ENCODE assay signal across 11 cellular contexts in genomic region chr7:124996778-124997177, GRCh38.
DNase-seq lines count a peak whose midpoint lies in the region; ATAC-seq and TF ChIP-seq lines count a peak whose summit lies in the region.
"Had no signal": no experiment of that assay in that cellular context is flagged by ENCODE, and none has a peak within 500 bp of the region (broad histone marks: within the 10 kb centered on the region; RNA-seq: fewer than 3 reads in every experiment).

No MANE protein-coding gene starts in this region.

- 85% methylated on average over 4 of the region's 4 CpGs for WGBS in mammary epithelial cell (ENCODE audit: low coverage, missing lambda C conversion rate)

- H3K27me3 Mint-ChIP-seq in MCF 10A (ENCODE audit: insufficient read depth, unreplicated experiment), result no peaks in the 10 kb centered on the region
- no peaks in the 10 kb centered on the region for H3K27me3 Mint-ChIP-seq in stimulated activated memory B cell treated with anti-CD40 and anti-IgM and Interleukin-4, amounts not matched to agents 10 μg/mL and 1 μg/mL and 100 μg/mL, for 72 hours

- no peaks in the 10 kb centered on the region for H4K20me1 ChIP-seq in mammary epithelial cell (ENCODE audit: insufficient read depth, low read length)

- in situ Hi-C loops in mammary epithelial cell (cut with MboI; ENCODE audit: low sequenced_read_pairs in 2 of 2), result no loop called here

- H3K4me3 ChIP-seq in mammary epithelial cell (replicated peaks in 1 of 3; ENCODE audit: insufficient read depth in 1 of 3, low read depth in 2 of 3, low read length in 3 of 3), result no peak overlapping the region
- no peak overlapping the region for H3K4me3 ChIP-seq in RWPE2 (ENCODE audit: severe bottlenecking)

- H3K4me1 Mint-ChIP-seq in MCF 10A (ENCODE audit: insufficient read depth, unreplicated experiment), result peaks cover 5% of the 10 kb centered on the region
- no peaks in the 10 kb centered on the region for H3K4me1 Mint-ChIP-seq in stimulated activated memory B cell treated with anti-CD40 and anti-IgM and Interleukin-4, amounts not matched to agents 10 μg/mL and 1 μg/mL and 100 μg/mL, for 72 hours
- H3K4me1 Mint-ChIP-seq: nephron had no signal

- DNase-seq in MCF 10A (ENCODE audit: unreplicated experiment) (peak; percentile 54), mammary epithelial cell (no peak), RWPE2 (ENCODE audit: low spot score) (no peak), activated gamma-delta T cell treated with Interleukin-2 at 50 U/mL for 16 hours (no peak), NCI-H128 (lab: John Stamatoyannopoulos, UW; ENCODE audit: unreplicated experiment) (no peak), NCI-H187 (lab: John Stamatoyannopoulos, UW) (no peak)
- DNase-seq: hippocampal formation, NCI-H2029 treated with DMSO at 0.1 percent for 48 hours had no signal

- H3K9me3 Mint-ChIP-seq in MCF 10A (ENCODE audit: unreplicated experiment), result no peaks in the 10 kb centered on the region
- peaks cover 8% of the 10 kb centered on the region for H3K9me3 Mint-ChIP-seq in stimulated activated memory B cell treated with anti-CD40 and anti-IgM and Interleukin-4, amounts not matched to agents 10 μg/mL and 1 μg/mL and 100 μg/mL, for 72 hours

- CTCF ChIA-PET in MCF 10A (lab: Yijun Ruan, JAX), result interaction anchor here (0.6 to 1.5 kb wide), 5 partner anchors 42 to 826 kb away, joined by 3 to 5 read pairs (median 3); no protein-coding TSS in a partner anchor
- CTCF ChIA-PET in mammary epithelial cell (lab: Charles Lee; ENCODE audit: low non-redundant PET), result interaction anchor here (0.6 kb wide), 1 partner anchor 896 kb away, joined by 3 read pairs; no protein-coding TSS in a partner anchor

- H3K4me2 ChIP-seq in mammary epithelial cell (ENCODE audit: insufficient read depth, low read depth, low read length), result no peak overlapping the region

- H3K4me1 ChIP-seq in mammary epithelial cell (ENCODE audit: insufficient read depth, low read length) (no peaks in the 10 kb centered on the region), RWPE2 (ENCODE audit: insufficient read depth, poor library complexity, severe bottlenecking) (peaks cover 10% of the 10 kb centered on the region)

- BruUV-seq in MCF 10A (replicated peaks; lab: Mats Ljungman, UMichigan), result no TSS peak
- BruUV-seq in mammary epithelial cell (replicated peaks; lab: Mats Ljungman, UMichigan), result no TSS peak

- H3K4me3 Mint-ChIP-seq in MCF 10A (ENCODE audit: unreplicated experiment), result no peak overlapping the region
- no peak overlapping the region for H3K4me3 Mint-ChIP-seq in stimulated activated memory B cell treated with anti-CD40 and anti-IgM and Interleukin-4, amounts not matched to agents 10 μg/mL and 1 μg/mL and 100 μg/mL, for 72 hours
- H3K4me3 Mint-ChIP-seq: nephron had no signal

- H2AFZ ChIP-seq in mammary epithelial cell (ENCODE audit: low read depth, low read length), result no peak overlapping the region

- no peaks in the 10 kb centered on the region for H3K9me3 ChIP-seq in mammary epithelial cell (replicated peaks; ENCODE audit: insufficient read depth, low read length)
- H3K9me3 ChIP-seq in RWPE2 (ENCODE audit: severe bottlenecking), result no peaks in the 10 kb centered on the region

- no peak for TF ChIP-seq CTCF in MCF 10A (IDR thresholded peaks at IDR 0.05; ENCODE audit: unreplicated experiment)
- TF ChIP-seq CTCF in mammary epithelial cell (conservative IDR thresholded peaks at IDR 0.05 in 1 of 2, IDR thresholded peaks at IDR 0.05 in 1 of 2; ENCODE audit: extremely low read depth in 1 of 2, insufficient read depth in 1 of 2, low read depth in 1 of 2, low read length in 2 of 2), result peak in 1 of 2 donors; percentile 4
- TF ChIP-seq CTCF in RWPE2 (IDR thresholded peaks at IDR 0.05; ENCODE audit: poor library complexity, severe bottlenecking), result peak; percentile 29

- no peak overlapping the region for H3K27ac Mint-ChIP-seq in MCF 10A (ENCODE audit: low read depth, unreplicated experiment)
- no peak overlapping the region for H3K27ac Mint-ChIP-seq in stimulated activated memory B cell treated with anti-CD40 and anti-IgM and Interleukin-4, amounts not matched to agents 10 μg/mL and 1 μg/mL and 100 μg/mL, for 72 hours
- H3K27ac Mint-ChIP-seq: nephron had no signal

- H3K27me3 ChIP-seq in mammary epithelial cell (ENCODE audit: insufficient read depth, low read length), result no peaks in the 10 kb centered on the region
- no peaks in the 10 kb centered on the region for H3K27me3 ChIP-seq in RWPE2 (ENCODE audit: insufficient read depth, poor library complexity, severe bottlenecking)

- ATAC-seq in HG02981 (IDR thresholded peaks at IDR 0.05; ENCODE audit: unreplicated experiment) (peak; percentile 60), RWPE2 (ENCODE audit: low read depth) (peak; percentile 38; the same call in 1 of the 3 replicates)
- peak; percentile 89 for ATAC-seq in stimulated activated memory B cell treated with anti-CD40 and anti-IgM and Interleukin-4, amounts not matched to agents 10 μg/mL and 1 μg/mL and 100 μg/mL, for 72 hours

- H3K9ac ChIP-seq in mammary epithelial cell (ENCODE audit: insufficient read depth, low read length), result no peak overlapping the region

- no peaks in the 10 kb centered on the region for H3K79me2 ChIP-seq in mammary epithelial cell (ENCODE audit: insufficient read depth, low read length)

- POLR2A ChIA-PET in MCF 10A (lab: Yijun Ruan, JAX), result no interaction called here

- no peaks in the 10 kb centered on the region for H3K36me3 ChIP-seq in mammary epithelial cell (ENCODE audit: insufficient read depth, low read length)
- no peaks in the 10 kb centered on the region for H3K36me3 ChIP-seq in RWPE2 (ENCODE audit: low read depth)

- H3K27ac ChIP-seq in mammary epithelial cell (ENCODE audit: insufficient read depth, low read depth, low read length) (no peak overlapping the region), RWPE2 (ENCODE audit: poor library complexity, severe bottlenecking) (no peak overlapping the region)

- dilution Hi-C loops in mammary epithelial cell (cut with HindIII; ENCODE audit: low sequenced_read_pairs), result no loop called here

- intact Hi-C loops in MCF 10A (cut with micrococcal nuclease) (loop anchor here (2.0 kb wide), 2 partner anchors 68 to 140 kb away; partner anchors contain the start of gene POT1), mammary epithelial cell (cut with micrococcal nuclease) (no loop called here)

- no peaks in the 10 kb centered on the region for H3K36me3 Mint-ChIP-seq in MCF 10A (ENCODE audit: insufficient read depth, unreplicated experiment)
- no peaks in the 10 kb centered on the region for H3K36me3 Mint-ChIP-seq in stimulated activated memory B cell treated with anti-CD40 and anti-IgM and Interleukin-4, amounts not matched to agents 10 μg/mL and 1 μg/mL and 100 μg/mL, for 72 hours

Comparison
In these comparisons a context has a peak if more than half of its experiments do, and no peak if none do; other contexts are left out.
1. ATAC-seq: peak in every context shown above with its lines; median percentile 89 in stimulated activated memory B cell treated with anti-CD40 and anti-IgM and Interleukin-4, amounts not matched to agents 10 μg/mL and 1 μg/mL and 100 μg/mL, for 72 hours; 60 in HG02981; 38 in RWPE2.